1 cellular context compared by ENCODE assay signal in the genomic region with DNA sequence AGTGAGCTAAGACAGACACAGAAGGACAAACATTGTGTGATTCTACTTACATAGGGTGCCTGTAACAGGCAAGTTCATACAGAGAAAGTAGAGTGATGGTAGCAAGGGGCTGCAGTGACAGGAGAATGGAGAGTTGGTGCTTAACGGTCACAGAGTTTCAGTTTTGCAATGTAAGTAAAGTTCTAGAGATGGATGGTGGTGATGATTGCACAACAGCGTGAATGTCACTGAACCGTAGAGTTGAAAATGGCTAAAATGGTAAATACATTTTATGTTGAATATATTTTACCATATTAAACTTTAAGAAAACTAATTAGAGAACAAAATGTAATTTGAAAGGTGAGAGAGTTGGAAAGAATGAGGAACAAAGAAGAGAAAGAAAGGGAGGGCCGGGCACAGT.
TF ChIP-seq lines count a peak whose summit lies in the region.

No MANE protein-coding gene starts in this region.

TF ChIP-seq in HepG2, 621 proteins besides CTCF, POLR2A, EP300 and RAD21:
- no peak for TF ChIP-seq CBX2 (IDR thresholded peaks at IDR 0.05; ENCODE audit: low read depth, low read length)
- no peak for TF ChIP-seq CBX2 (CRISPR knock-in tag; IDR thresholded peaks at IDR 0.05; ENCODE audit: low read depth)
- no peak for TF ChIP-seq IKZF4 (CRISPR knock-in tag; IDR thresholded peaks at IDR 0.05; ENCODE audit: borderline replicate concordance, low read depth, not compliant biosample characterization)
- TF ChIP-seq CEBPB (IDR thresholded peaks at IDR 0.05; ENCODE audit: borderline replicate concordance, low read depth, low read length): peak; percentile 58; the same call in 1 of the 2 replicates
